1 cellular context compared by ENCODE assay signal in the genomic region with DNA sequence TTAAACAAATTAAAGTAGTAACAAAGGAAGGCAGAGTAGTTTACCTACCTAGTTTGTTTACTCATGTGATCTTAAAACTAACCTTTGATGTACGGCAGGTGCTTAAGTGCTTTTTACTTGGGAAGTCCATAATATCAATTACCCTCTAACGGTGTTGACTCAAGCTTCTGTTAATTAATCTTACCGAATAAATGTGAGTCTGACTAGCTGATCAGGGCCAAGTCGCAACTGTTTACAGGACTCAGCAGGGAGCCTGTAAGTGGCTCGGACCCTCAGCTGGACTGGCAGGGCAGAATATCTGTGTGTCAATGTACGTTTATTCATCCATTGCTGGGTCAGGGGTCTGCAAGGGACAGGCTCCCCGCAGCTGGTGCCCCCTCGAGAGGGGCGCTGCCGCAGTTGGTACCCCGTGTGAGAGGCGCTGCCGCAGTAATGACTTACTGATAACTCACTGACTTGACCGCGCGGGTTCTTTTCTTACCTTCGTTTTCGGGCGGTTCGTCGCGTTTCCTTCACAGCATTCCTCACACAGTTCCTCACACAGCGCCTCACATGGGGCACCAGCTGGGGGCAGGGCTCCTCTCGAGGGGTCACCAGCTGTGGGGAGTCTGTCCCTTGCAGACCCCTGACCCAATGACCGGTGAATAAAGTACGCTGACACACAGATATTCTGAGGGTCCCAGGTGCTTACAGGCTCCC.
TF ChIP-seq lines count a peak whose summit lies in the region.

No MANE protein-coding gene starts in this region.

TF ChIP-seq in SK-N-SH, 30 proteins besides CTCF, POLR2A, EP300 and RAD21 (continued from another document):
- TF ChIP-seq, protein P1, sequence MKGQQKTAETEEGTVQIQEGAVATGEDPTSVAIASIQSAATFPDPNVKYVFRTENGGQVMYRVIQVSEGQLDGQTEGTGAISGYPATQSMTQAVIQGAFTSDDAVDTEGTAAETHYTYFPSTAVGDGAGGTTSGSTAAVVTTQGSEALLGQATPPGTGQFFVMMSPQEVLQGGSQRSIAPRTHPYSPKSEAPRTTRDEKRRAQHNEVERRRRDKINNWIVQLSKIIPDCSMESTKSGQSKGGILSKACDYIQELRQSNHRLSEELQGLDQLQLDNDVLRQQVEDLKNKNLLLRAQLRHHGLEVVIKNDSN (IDR thresholded peaks at IDR 0.05; ENCODE audit: borderline replicate concordance, low read depth), result no peak
- TF ChIP-seq, protein P2, sequence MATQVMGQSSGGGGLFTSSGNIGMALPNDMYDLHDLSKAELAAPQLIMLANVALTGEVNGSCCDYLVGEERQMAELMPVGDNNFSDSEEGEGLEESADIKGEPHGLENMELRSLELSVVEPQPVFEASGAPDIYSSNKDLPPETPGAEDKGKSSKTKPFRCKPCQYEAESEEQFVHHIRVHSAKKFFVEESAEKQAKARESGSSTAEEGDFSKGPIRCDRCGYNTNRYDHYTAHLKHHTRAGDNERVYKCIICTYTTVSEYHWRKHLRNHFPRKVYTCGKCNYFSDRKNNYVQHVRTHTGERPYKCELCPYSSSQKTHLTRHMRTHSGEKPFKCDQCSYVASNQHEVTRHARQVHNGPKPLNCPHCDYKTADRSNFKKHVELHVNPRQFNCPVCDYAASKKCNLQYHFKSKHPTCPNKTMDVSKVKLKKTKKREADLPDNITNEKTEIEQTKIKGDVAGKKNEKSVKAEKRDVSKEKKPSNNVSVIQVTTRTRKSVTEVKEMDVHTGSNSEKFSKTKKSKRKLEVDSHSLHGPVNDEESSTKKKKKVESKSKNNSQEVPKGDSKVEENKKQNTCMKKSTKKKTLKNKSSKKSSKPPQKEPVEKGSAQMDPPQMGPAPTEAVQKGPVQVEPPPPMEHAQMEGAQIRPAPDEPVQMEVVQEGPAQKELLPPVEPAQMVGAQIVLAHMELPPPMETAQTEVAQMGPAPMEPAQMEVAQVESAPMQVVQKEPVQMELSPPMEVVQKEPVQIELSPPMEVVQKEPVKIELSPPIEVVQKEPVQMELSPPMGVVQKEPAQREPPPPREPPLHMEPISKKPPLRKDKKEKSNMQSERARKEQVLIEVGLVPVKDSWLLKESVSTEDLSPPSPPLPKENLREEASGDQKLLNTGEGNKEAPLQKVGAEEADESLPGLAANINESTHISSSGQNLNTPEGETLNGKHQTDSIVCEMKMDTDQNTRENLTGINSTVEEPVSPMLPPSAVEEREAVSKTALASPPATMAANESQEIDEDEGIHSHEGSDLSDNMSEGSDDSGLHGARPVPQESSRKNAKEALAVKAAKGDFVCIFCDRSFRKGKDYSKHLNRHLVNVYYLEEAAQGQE (IDR thresholded peaks at IDR 0.05; ENCODE audit: low read depth, low read length), result no peak
